Comparison of ENCODE assay signal across 8 cellular contexts in genomic region chr19:56139847-56140582, GRCh38. TPM values are rescaled to one million over a fixed set of nuclear protein-coding genes. Genes with fewer than 3 reads are reported as not detected.
DNase-seq lines count a peak whose midpoint lies in the region; ATAC-seq, FAIRE-seq and TF ChIP-seq lines count a peak whose summit lies in the region.

No MANE protein-coding gene starts in this region.

- H3K79me2 ChIP-seq in neural progenitor cell (ENCODE audit: low read depth): peaks cover 35% of the 10 kb centered on the region

- H3K4me3 ChIP-seq in effector memory CD4-positive, alpha-beta T cell (ENCODE audit: insufficient read depth, low read depth, low read length, poor library complexity, severe bottlenecking): peak overlapping the region; percentile 84
- peak overlapping the region; percentile 50 for H3K4me3 ChIP-seq in neural progenitor cell

- H4K20me1 ChIP-seq in neural progenitor cell (ENCODE audit: low read depth): peaks cover 7% of the 10 kb centered on the region

- H3K4me2 ChIP-seq in neural progenitor cell: peak overlapping the region; percentile 88

- peak overlapping the region; percentile 82 for H3K27ac ChIP-seq in effector memory CD4-positive, alpha-beta T cell (ENCODE audit: insufficient read depth, low read length, poor library complexity, severe bottlenecking)
- H3K27ac ChIP-seq in neural progenitor cell: no peak overlapping the region

- H3K4me1 ChIP-seq in effector memory CD4-positive, alpha-beta T cell (ENCODE audit: control insufficient read depth, insufficient read depth, low read length, poor library complexity, severe bottlenecking): peaks cover 12% of the 10 kb centered on the region
- H3K4me1 ChIP-seq in neural progenitor cell: peaks cover 25% of the 10 kb centered on the region

- H3K9me3 ChIP-seq in effector memory CD4-positive, alpha-beta T cell (ENCODE audit: control insufficient read depth, low read length): no peaks in the 10 kb centered on the region
- no peaks in the 10 kb centered on the region for H3K9me3 ChIP-seq in neural progenitor cell (ENCODE audit: low read depth)

- ATAC-seq in GM19351 (IDR thresholded peaks at IDR 0.05; ENCODE audit: unreplicated experiment) (peak; percentile 1), HG02973 (IDR thresholded peaks at IDR 0.05; ENCODE audit: unreplicated experiment) (no peak)

- H3K27me3 ChIP-seq in effector memory CD4-positive, alpha-beta T cell (replicated peaks; ENCODE audit: control insufficient read depth, insufficient read depth, low read length, poor library complexity, severe bottlenecking): no peaks in the 10 kb centered on the region
- no peaks in the 10 kb centered on the region for H3K27me3 ChIP-seq in neural progenitor cell

- H3K4me1 Mint-ChIP-seq in neural progenitor cell: peaks cover 37% of the 10 kb centered on the region

- H3K27ac Mint-ChIP-seq in neural progenitor cell: peak overlapping the region; percentile 89

- TF ChIP-seq CTCF in neural progenitor cell (IDR thresholded peaks at IDR 0.05) (no peak), D721Med (IDR thresholded peaks at IDR 0.05; ENCODE audit: insufficient read depth, missing control alignments) (no peak)

- H3K36me3 Mint-ChIP-seq in neural progenitor cell: no peaks in the 10 kb centered on the region

- peak overlapping the region; percentile 85 for H3K4me3 Mint-ChIP-seq in neural progenitor cell

- FAIRE-seq in D721Med (lab: Jason Lieb, UNC): no peak

- no peaks in the 10 kb centered on the region for H3K9me3 Mint-ChIP-seq in neural progenitor cell

- no peak overlapping the region for H3K9ac ChIP-seq in neural progenitor cell

- H2AFZ ChIP-seq in neural progenitor cell (replicated peaks): peak overlapping the region; percentile 76

- intact Hi-C loops in posterior vena cava (cut with DNase I): no loop called here

- H3F3A ChIP-seq in neural progenitor cell (ENCODE audit: low read depth): peaks cover 24% of the 10 kb centered on the region

- DNase-seq in OCI-M1 (lab: John Stamatoyannopoulos, UW) (peak; percentile 67), neural progenitor cell (ENCODE audit: low spot score) (no peak), D721Med (ENCODE audit: insufficient read length, low spot score) (no peak), hepatic stellate cell (ENCODE audit: low spot score) (no peak), posterior vena cava (ENCODE audit: low spot score) (no peak)
- no peak for DNase-seq in effector memory CD4-positive, alpha-beta T cell

- H3K27me3 Mint-ChIP-seq in neural progenitor cell (ENCODE audit: insufficient read depth, low read depth): no peaks in the 10 kb centered on the region

- H3K36me3 ChIP-seq in effector memory CD4-positive, alpha-beta T cell (ENCODE audit: control insufficient read depth, insufficient read depth, low read length): no peaks in the 10 kb centered on the region
- H3K36me3 ChIP-seq in neural progenitor cell: no peaks in the 10 kb centered on the region

RNA-seq across cellular contexts. Expression of gene ZNF444, which starts 1.1 kb away (rescaled TPM):
- total RNA-seq in neural progenitor cell (ENCODE audit: low replicate concordance) (7.0 and 51.8 TPM in 2 replicates), posterior vena cava (10 to 100 TPM; 17.8 to 23.8 TPM)

RNA-seq across cellular contexts. Expression of gene ZNF787, which starts 18.9 kb away (rescaled TPM):
- total RNA-seq in neural progenitor cell (ENCODE audit: low replicate concordance): 2.2 and 30.0 TPM in 2 replicates
- 10 to 100 TPM; 19.0 to 24.7 TPM for total RNA-seq in posterior vena cava

RNA-seq across cellular contexts. Expression of gene GALP, which starts 35.8 kb away (rescaled TPM):
- total RNA-seq in neural progenitor cell (ENCODE audit: low replicate concordance) (0.71 and 1.8 TPM in 2 replicates), posterior vena cava (not detected)

RNA-seq across cellular contexts. Expression of gene ZSCAN5B, which starts 57.6 kb away (rescaled TPM):
- not detected in 2 replicates for total RNA-seq in neural progenitor cell (ENCODE audit: low replicate concordance)
- total RNA-seq in posterior vena cava: not detected
